9 cellular contexts compared by ENCODE assay signal in the genomic region with DNA sequence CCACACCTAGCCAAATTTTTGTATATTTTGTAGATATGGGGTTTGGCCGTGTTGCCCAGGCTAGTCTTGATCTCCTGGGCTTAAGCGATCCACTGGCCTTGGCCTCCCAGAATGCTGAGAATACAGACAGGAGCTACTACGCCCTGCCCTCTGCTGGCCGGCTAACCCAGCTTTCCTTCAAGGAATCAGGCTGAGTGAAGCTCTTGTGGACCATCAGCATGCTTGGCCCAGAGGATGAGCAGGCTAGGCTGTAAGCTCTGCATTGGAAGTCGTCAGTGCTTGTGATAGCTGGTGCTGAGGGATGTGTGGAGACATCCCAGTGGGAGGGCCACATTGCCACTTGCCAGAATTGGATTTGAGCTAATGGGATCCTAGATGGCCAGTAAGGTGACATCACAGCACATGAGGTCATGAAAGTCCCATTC.
DNase-seq lines count a peak whose midpoint lies in the region; ATAC-seq, FAIRE-seq and TF ChIP-seq lines count a peak whose summit lies in the region.
"Had no signal": no experiment of that assay in that cellular context is flagged by ENCODE, and none has a peak within 500 bp of the region (broad histone marks: within the 10 kb centered on the region; RNA-seq: fewer than 3 reads in every experiment).

No MANE protein-coding gene starts in this region.

- H3K4me1 ChIP-seq in HepG2 (ENCODE audit: insufficient read depth, low read length): no peaks in the 10 kb centered on the region
- H3K4me1 ChIP-seq in right lobe of liver: no peaks in the 10 kb centered on the region
- H3K4me1 ChIP-seq in astrocyte (ENCODE audit: insufficient read depth, low read length): peaks cover 47% of the 10 kb centered on the region
- H3K4me1 ChIP-seq in uterus: peaks cover 7 to 28% of the 10 kb centered on the region in 2 donors

- H4K20me1 ChIP-seq in HepG2 (ENCODE audit: insufficient read depth, low read length) (peaks cover 3% of the 10 kb centered on the region; the same call in 1 of the 2 replicates), astrocyte (ENCODE audit: insufficient read depth, low read length) (peaks cover 93% of the 10 kb centered on the region)

- H3K4me3 Mint-ChIP-seq in astrocyte (ENCODE audit: unreplicated experiment): no peak overlapping the region

- H3K36me3 Mint-ChIP-seq in astrocyte (ENCODE audit: low read depth, unreplicated experiment): peaks cover 30% of the 10 kb centered on the region

- no peak for TF ChIP-seq POLR2A in HepG2 (IDR thresholded peaks at IDR 0.05; ENCODE audit: insufficient read depth in 1 of 2, low read depth in 2 of 2, low read length in 2 of 2)
- no peak for TF ChIP-seq POLR2A in right lobe of liver (IDR thresholded peaks at IDR 0.05)
- TF ChIP-seq POLR2A in uterus (IDR thresholded peaks at IDR 0.05): no peak

- H3K79me2 ChIP-seq in HepG2 (ENCODE audit: insufficient read depth, low read length) (no peaks in the 10 kb centered on the region), astrocyte (ENCODE audit: insufficient read depth, low read length) (peaks cover 36% of the 10 kb centered on the region)

- POLR2A ChIA-PET in HepG2 (lab: Yijun Ruan, JAX): no interaction called here

- H3K9me3 Mint-ChIP-seq in astrocyte (ENCODE audit: unreplicated experiment): no peaks in the 10 kb centered on the region

- H3K27me3 ChIP-seq in HepG2 (ENCODE audit: control insufficient read depth in 1 of 2, insufficient read depth in 2 of 2, low read length in 2 of 2): no peaks in the 10 kb centered on the region
- H3K27me3 ChIP-seq in right lobe of liver: no peaks in the 10 kb centered on the region
- H3K27me3 ChIP-seq in astrocyte (ENCODE audit: insufficient read depth, low read length): no peaks in the 10 kb centered on the region
- H3K27me3 ChIP-seq in uterus: no peaks in the 10 kb centered on the region

- H3K9me3 ChIP-seq in HepG2 (ENCODE audit: low read length): no peaks in the 10 kb centered on the region
- H3K9me3 ChIP-seq in right lobe of liver: no peaks in the 10 kb centered on the region
- H3K9me3 ChIP-seq in astrocyte (ENCODE audit: insufficient read depth, low read depth, low read length): no peaks in the 10 kb centered on the region
- H3K9me3 ChIP-seq in uterus: no peaks in the 10 kb centered on the region

- ATAC-seq in HepG2 (no peak), right lobe of liver (no peak), GM19455 (IDR thresholded peaks at IDR 0.05; ENCODE audit: unreplicated experiment) (no peak), GM21619 (IDR thresholded peaks at IDR 0.05; ENCODE audit: unreplicated experiment) (no peak)

- peaks cover 57% of the 10 kb centered on the region for H3K4me1 Mint-ChIP-seq in astrocyte (ENCODE audit: low read depth, unreplicated experiment)

- in situ Hi-C loops in HepG2 (cut with HindIII; ENCODE audit: extremely low pct_ligation_motif_present, low pct_unique_long_range_greater_than_20kb): no loop called here

- FAIRE-seq in HepG2 (lab: Jason Lieb, UNC) (no peak), astrocyte (lab: Jason Lieb, UNC) (no peak)
- FAIRE-seq: G401.6 had no signal

- TF ChIP-seq EP300 in HepG2 (IDR thresholded peaks at IDR 0.05; ENCODE audit: low read depth in 2 of 2, low read length in 2 of 2) (no peak), HepG2 (CRISPR knock-in tag; IDR thresholded peaks at IDR 0.05; ENCODE audit: borderline replicate concordance) (no peak)

- TF ChIP-seq RAD21 in HepG2 (CRISPR knock-in tag; IDR thresholded peaks at IDR 0.05): no peak

- WGBS in HepG2 (ENCODE audit: low lambda C conversion rate): 89% methylated on average over 3 of the region's 5 CpGs
- WGBS in right lobe of liver (ENCODE audit: insufficient coverage, low coverage, low lambda C conversion rate, missing lambda C conversion rate): 81% methylated on average over 4 of the region's 5 CpGs

- H2AFZ ChIP-seq in HepG2 (ENCODE audit: low read length): no peak overlapping the region
- H2AFZ ChIP-seq in astrocyte (ENCODE audit: low read depth, low read length): no peak overlapping the region

- H3K9ac ChIP-seq in HepG2 (ENCODE audit: insufficient read depth, low read depth, low read length) (no peak overlapping the region), astrocyte (ENCODE audit: low read length) (peak overlapping the region; percentile 75)

- H3K4me3 ChIP-seq in HepG2 (replicated peaks in 1 of 3; ENCODE audit: insufficient read depth in 1 of 3, low read depth in 2 of 3, low read length in 3 of 3) (no peak overlapping the region), right lobe of liver (no peak overlapping the region), astrocyte (ENCODE audit: insufficient read depth, low read depth, low read length) (no peak overlapping the region), uterus (no peak overlapping the region)

- intact Hi-C loops in HepG2 (cut with micrococcal nuclease; ENCODE audit: unreplicated experiment) (no loop called here), right lobe of liver (cut with DNase I) (no loop called here), uterus (cut with DNase I; ENCODE audit: low total_unique reads) (no loop called here)

- no peaks in the 10 kb centered on the region for H3K27me3 Mint-ChIP-seq in astrocyte (ENCODE audit: low read depth, unreplicated experiment)

- BruUV-seq in HepG2 (replicated peaks; lab: Mats Ljungman, UMichigan): no TSS peak

- no peak for DNase-seq in HepG2 (ENCODE audit: low spot score)
- no peak for DNase-seq in right lobe of liver
- peak; percentile 18 for DNase-seq in astrocyte (ENCODE audit: low read depth)
- peak; percentile 69 for DNase-seq in islet precursor cell
- no peak for DNase-seq in uterus
- no peak for DNase-seq in NOMO-1 (lab: John Stamatoyannopoulos, UW; ENCODE audit: unreplicated experiment in 2 of 2)

- H3K36me3 ChIP-seq in HepG2 (replicated peaks in 1 of 2; ENCODE audit: control insufficient read depth in 1 of 2, insufficient read depth in 2 of 2, low read length in 2 of 2): peaks cover 53 to 87% of the 10 kb centered on the region in 2 experiments
- H3K36me3 ChIP-seq in right lobe of liver: peaks cover 9 to 65% (median 19%) of the 10 kb centered on the region in 4 donors
- H3K36me3 ChIP-seq in astrocyte (ENCODE audit: insufficient read depth, low read length): peaks cover 52% of the 10 kb centered on the region
- H3K36me3 ChIP-seq in uterus: no peaks in the 10 kb centered on the region

- TF ChIP-seq CTCF in HepG2 (CRISPR knock-in tag; IDR thresholded peaks at IDR 0.05) (0 out of 2 replicates have a peak, but pooled peaks have one; percentile 20), right lobe of liver (IDR thresholded peaks at IDR 0.05) (no peak), astrocyte (IDR thresholded peaks at IDR 0.05; ENCODE audit: insufficient read depth, low read depth, low read length) (peak; percentile 27), uterus (IDR thresholded peaks at IDR 0.05) (no peak)

- peak overlapping the region; percentile 96 for H3K27ac Mint-ChIP-seq in astrocyte (ENCODE audit: unreplicated experiment)

- H3K27ac ChIP-seq in HepG2 (ENCODE audit: extremely low read length, insufficient read depth, low read length) (no peak overlapping the region), right lobe of liver (no peak overlapping the region), astrocyte (ENCODE audit: low read depth, low read length) (peak overlapping the region; percentile 90), uterus (peak overlapping the region; percentile 64 to 79)

- CTCF ChIA-PET in HepG2 (lab: Yijun Ruan, JAX; ENCODE audit: low intra/inter-chr PET ratio, low total read pairs): no interaction called here

- no peak overlapping the region for H3K4me2 ChIP-seq in HepG2 (ENCODE audit: low read depth, low read length)
- H3K4me2 ChIP-seq in astrocyte (ENCODE audit: low read length): peak overlapping the region; percentile 69

TF ChIP-seq in HepG2, 621 proteins besides CTCF, POLR2A, EP300 and RAD21 (continues in another document):
- TF ChIP-seq ZNF891 (CRISPR knock-in tag; IDR thresholded peaks at IDR 0.05): no peak
- TF ChIP-seq ZNF235 (CRISPR knock-in tag; IDR thresholded peaks at IDR 0.05; ENCODE audit: borderline replicate concordance): no peak
- TF ChIP-seq, protein P1, sequence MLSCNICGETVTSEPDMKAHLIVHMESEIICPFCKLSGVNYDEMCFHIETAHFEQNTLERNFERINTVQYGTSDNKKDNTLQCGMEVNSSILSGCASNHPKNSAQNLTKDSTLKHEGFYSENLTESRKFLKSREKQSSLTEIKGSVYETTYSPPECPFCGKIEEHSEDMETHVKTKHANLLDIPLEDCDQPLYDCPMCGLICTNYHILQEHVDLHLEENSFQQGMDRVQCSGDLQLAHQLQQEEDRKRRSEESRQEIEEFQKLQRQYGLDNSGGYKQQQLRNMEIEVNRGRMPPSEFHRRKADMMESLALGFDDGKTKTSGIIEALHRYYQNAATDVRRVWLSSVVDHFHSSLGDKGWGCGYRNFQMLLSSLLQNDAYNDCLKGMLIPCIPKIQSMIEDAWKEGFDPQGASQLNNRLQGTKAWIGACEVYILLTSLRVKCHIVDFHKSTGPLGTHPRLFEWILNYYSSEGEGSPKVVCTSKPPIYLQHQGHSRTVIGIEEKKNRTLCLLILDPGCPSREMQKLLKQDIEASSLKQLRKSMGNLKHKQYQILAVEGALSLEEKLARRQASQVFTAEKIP (CRISPR knock-in tag; IDR thresholded peaks at IDR 0.05; ENCODE audit: borderline replicate concordance): no peak

Comparison
In these comparisons a context has a peak if more than half of its experiments do, and no peak if none do; other contexts are left out.
1. CTCF ChIP-seq: peak in HepG2 (single experiment) and astrocyte (single experiment); none in right lobe of liver (0 of 4) and uterus (0 of 4).
2. DNase-seq: peak in astrocyte (single experiment) and islet precursor cell (single experiment); none in HepG2 (single experiment), right lobe of liver (0 of 3), uterus (0 of 2) and NOMO-1 (0 of 2).
3. H3K27ac ChIP-seq: peak in astrocyte (single experiment) and uterus (2 of 2); none in HepG2 (single experiment) and right lobe of liver (0 of 3).